23 cellular contexts compared by ENCODE assay signal in genomic region chr22:21098099-21098671, GRCh38. TPM values are rescaled to one million over a fixed set of nuclear protein-coding genes. Genes with fewer than 3 reads are reported as not detected.
DNase-seq lines count a peak whose midpoint lies in the region; FAIRE-seq and TF ChIP-seq lines count a peak whose summit lies in the region.
"Had no signal": no experiment of that assay in that cellular context is flagged by ENCODE, and none has a peak within 500 bp of the region (broad histone marks: within the 10 kb centered on the region; RNA-seq: fewer than 3 reads in every experiment).

No MANE protein-coding gene starts in this region.

- H3K4me1 ChIP-seq in A673 (ENCODE audit: insufficient read depth, low read length, poor library complexity, severe bottlenecking): no peaks in the 10 kb centered on the region
- 0 out of 2 replicates have a peak, but pooled peaks cover 2% of the 10 kb centered on the region for H3K4me1 ChIP-seq in OCI-LY3 (ENCODE audit: low read length)
- peaks cover 0 to 6% (median 2%) of the 10 kb centered on the region in 4 experiments; a peak in 2 of 7 replicates for H3K4me1 ChIP-seq in H1 (replicated peaks in 1 of 4; ENCODE audit: control insufficient read depth in 3 of 4, insufficient read depth in 4 of 4, low read length in 3 of 4)
- peaks cover 3% of the 10 kb centered on the region for H3K4me1 ChIP-seq in colonic mucosa

- H3K56ac ChIP-seq in H1 (replicated peaks; ENCODE audit: insufficient read length, low read depth, low read length): no peak overlapping the region

- H3K79me2 ChIP-seq in OCI-LY3 (ENCODE audit: low read length) (no peaks in the 10 kb centered on the region), H1 (ENCODE audit: control insufficient read depth in 1 of 2, insufficient read depth in 2 of 2, low read length in 2 of 2) (no peaks in the 10 kb centered on the region)

- no peak overlapping the region for H3K9ac ChIP-seq in OCI-LY3 (ENCODE audit: low read length)
- no peak overlapping the region for H3K9ac ChIP-seq in H1 (replicated peaks in 1 of 4; ENCODE audit: extremely low read depth in 1 of 4, low read depth in 3 of 4, low read length in 3 of 4)
- H3K9ac ChIP-seq in colonic mucosa (ENCODE audit: low read depth in 2 of 2, low read length in 2 of 2): no peak overlapping the region
- H3K9ac ChIP-seq: BLaER1 treated with 17β-estradiol and CSF1 and Interleukin-3, amounts not matched to agents 10 nM and 100 nM had no signal

- H2BK20ac ChIP-seq in H1 (ENCODE audit: low read length): no peak overlapping the region

- H3K4ac ChIP-seq in H1 (replicated peaks; ENCODE audit: insufficient read length, low read depth, low read length): no peak overlapping the region

- no peak overlapping the region for H3K18ac ChIP-seq in H1 (ENCODE audit: extremely low read depth, low read length)

- WGBS in H1 (ENCODE audit: extremely low coverage in 1 of 2, insufficient coverage in 1 of 2, insufficient read length in 1 of 2, insufficient replicate concordance in 2 of 2, low coverage in 1 of 2, low lambda C conversion rate in 2 of 2, missing lambda C conversion rate in 1 of 2), 2 experiments: 77% methylated on average over 1 of the region's 1 CpG; no CpG with 5 or more reads in 1 of the 2 experiments

- H3K9me3 ChIP-seq in A673 (ENCODE audit: low read depth, low read length, poor library complexity, severe bottlenecking): no peaks in the 10 kb centered on the region
- H3K9me3 ChIP-seq in OCI-LY3 (ENCODE audit: insufficient read depth, low read length): no peaks in the 10 kb centered on the region
- no peaks in the 10 kb centered on the region for H3K9me3 ChIP-seq in H1 (ENCODE audit: insufficient read depth in 2 of 2, low read depth in 1 of 2, low read length in 1 of 2)
- no peaks in the 10 kb centered on the region for H3K9me3 ChIP-seq in colonic mucosa
- H3K9me3 ChIP-seq: BLaER1 treated with 17β-estradiol and CSF1 and Interleukin-3, amounts not matched to agents 10 nM and 100 nM; vagina had no signal

- H2BK15ac ChIP-seq in H1 (ENCODE audit: low read length): no peak overlapping the region

- POLR2A ChIA-PET in A673 (lab: Charles Lee; ENCODE audit: low non-redundant PET): no interaction called here
- POLR2A ChIA-PET in H1 (lab: Charles Lee; ENCODE audit: partially characterized antibody): no interaction called here

- 0 out of 2 replicates have a peak, but pooled peaks have one; percentile 21 for TF ChIP-seq CTCF in A673 (conservative IDR thresholded peaks at IDR 0.05; ENCODE audit: low read depth, low read length)
- TF ChIP-seq CTCF in GM10266 (IDR thresholded peaks at IDR 0.05; ENCODE audit: control insufficient read depth, insufficient read depth, low read depth, missing control alignments): peak; percentile 17
- peak; percentile 36 for TF ChIP-seq CTCF in OCI-LY3 (IDR thresholded peaks at IDR 0.05; ENCODE audit: low read depth, low read length)
- TF ChIP-seq CTCF in H1 (IDR thresholded peaks at IDR 0.05; ENCODE audit: control extremely low read depth in 1 of 3, insufficient read depth in 1 of 3, low read depth in 1 of 3, low read length in 3 of 3): peak in 2 of 3 experiments; percentile 23 to 28; a peak in 2 of 4 replicates
- no peak for TF ChIP-seq CTCF in colonic mucosa (IDR thresholded peaks at IDR 0.05)

- no peak overlapping the region for H2BK120ac ChIP-seq in H1 (replicated peaks; ENCODE audit: low read depth, low read length)

- no peak for TF ChIP-seq POLR2A in H1 (IDR thresholded peaks at IDR 0.05; ENCODE audit: control extremely low read depth in 1 of 2, low read depth in 2 of 2, low read length in 2 of 2)

- H2BK12ac ChIP-seq in H1 (ENCODE audit: low read depth, low read length): no peak overlapping the region

- no peaks in the 10 kb centered on the region for H3K79me1 ChIP-seq in H1 (ENCODE audit: low read depth, low read length)

- no peak for TF ChIP-seq EP300 in H1 (IDR thresholded peaks at IDR 0.05; ENCODE audit: borderline replicate concordance in 1 of 2, low read depth in 2 of 2, low read length in 2 of 2)

- H3K27ac ChIP-seq in A673 (ENCODE audit: low read depth, low read length, poor library complexity, severe bottlenecking) (no peak overlapping the region), OCI-LY3 (ENCODE audit: low read length) (no peak overlapping the region), H1 (ENCODE audit: low read depth, low read length) (no peak overlapping the region), colonic mucosa (no peak overlapping the region)
- H3K27ac ChIP-seq: BLaER1 treated with 17β-estradiol and CSF1 and Interleukin-3, amounts not matched to agents 10 nM and 100 nM; vagina had no signal

- H3K4me2 ChIP-seq in OCI-LY3 (ENCODE audit: low read length) (no peak overlapping the region), H1 (ENCODE audit: insufficient read depth in 1 of 2, low read depth in 2 of 2, low read length in 2 of 2) (no peak overlapping the region)
- H3K4me2 ChIP-seq: BLaER1 treated with 17β-estradiol and CSF1 and Interleukin-3, amounts not matched to agents 10 nM and 100 nM had no signal

- H4K20me1 ChIP-seq in OCI-LY3 (ENCODE audit: insufficient read depth, low read length): no peaks in the 10 kb centered on the region
- peaks cover 0 to 1% of the 10 kb centered on the region in 2 experiments for H4K20me1 ChIP-seq in H1 (replicated peaks in 1 of 2; ENCODE audit: control insufficient read depth in 1 of 2, insufficient read depth in 2 of 2, low read length in 2 of 2)
- H4K20me1 ChIP-seq: BLaER1 treated with 17β-estradiol and CSF1 and Interleukin-3, amounts not matched to agents 10 nM and 100 nM had no signal

- intact Hi-C loops in A673 (cut with micrococcal nuclease; ENCODE audit: unreplicated experiment) (no loop called here), colonic mucosa (cut with DNase I) (no loop called here)

- TF ChIP-seq RAD21 in H1 (IDR thresholded peaks at IDR 0.05 in 1 of 2, conservative IDR thresholded peaks at IDR 0.05 in 1 of 2; ENCODE audit: low read depth in 2 of 2, low read length in 2 of 2): peak; percentile 13 to 41; a peak in 3 of 4 replicates

- H4K5ac ChIP-seq in H1 (ENCODE audit: insufficient read length, low read depth, low read length): no peak overlapping the region

- no peak overlapping the region for H2AFZ ChIP-seq in OCI-LY3 (ENCODE audit: low read depth, low read length)
- no peak overlapping the region for H2AFZ ChIP-seq in H1 (ENCODE audit: low read length)

- no peak overlapping the region for H2AK5ac ChIP-seq in H1 (ENCODE audit: low read depth, low read length)

- no peaks in the 10 kb centered on the region for H3K27me3 ChIP-seq in A673 (replicated peaks; ENCODE audit: insufficient read depth, low read depth, low read length, poor library complexity)
- peaks cover 33% of the 10 kb centered on the region; the same call in 1 of the 2 replicates for H3K27me3 ChIP-seq in OCI-LY3 (ENCODE audit: low read depth, low read length)
- peaks cover 0 to 6% (median 0%) of the 10 kb centered on the region in 4 experiments; a peak in 1 of 7 replicates for H3K27me3 ChIP-seq in H1 (replicated peaks in 1 of 4; ENCODE audit: control insufficient read depth in 3 of 4, extremely low read depth in 1 of 4, insufficient read depth in 3 of 4, low read length in 3 of 4)
- H3K27me3 ChIP-seq in colonic mucosa: no peaks in the 10 kb centered on the region
- H3K27me3 ChIP-seq: BLaER1 treated with 17β-estradiol and CSF1 and Interleukin-3, amounts not matched to agents 10 nM and 100 nM; vagina had no signal

- CTCF ChIA-PET in A673 (lab: Charles Lee): no interaction called here
- CTCF ChIA-PET in H1 (lab: Charles Lee; ENCODE audit: partially characterized antibody): interaction anchor here (0.6 to 1.5 kb wide), 3 partner anchors 10 to 93 kb away, joined by 3 to 4 read pairs (median 3); no protein-coding TSS in a partner anchor

- H3K14ac ChIP-seq in H1 (ENCODE audit: insufficient read length): no peak overlapping the region

- BruUV-seq in A673 (replicated peaks; lab: Mats Ljungman, UMichigan): no TSS peak

- no peak overlapping the region for H4K91ac ChIP-seq in H1 (replicated peaks; ENCODE audit: insufficient read length, low read length)

- DNase-seq in A673 (ENCODE audit: low spot score) (no peak), GM10266 (ENCODE audit: extremely low spot score) (no peak), H1 (ENCODE audit: low read depth in 1 of 2, low spot score in 2 of 2) (no peak), NCI-H1694 (lab: John Stamatoyannopoulos, UW) (no peak), colonic mucosa (no peak), T-helper 1 cell (no peak), Ammon's horn (ENCODE audit: low spot score) (no peak)
- DNase-seq: activated naive CD4-positive, alpha-beta T cell treated with anti-CD3 and anti-CD28 coated beads, Interleukin-2, amount 50 U/mL, for 16 hours; caudate nucleus; HCEC 1CT; NCI-H1048; NCI-H345; stimulated activated CD4-positive, alpha-beta T cell treated with anti-CD3 and anti-CD28 coated beads, Interleukin-4, amount 100 ng/mL, for 4 hours; stimulated activated naive B cell treated with anti-CD40 and anti-IgM and Interleukin-4, amounts not matched to agents 10 μg/mL and 1 μg/mL and 100 μg/mL, for 72 hours had no signal

- H3K36me3 ChIP-seq in A673 (ENCODE audit: insufficient read depth, low read length, poor library complexity, severe bottlenecking): no peaks in the 10 kb centered on the region
- no peaks in the 10 kb centered on the region for H3K36me3 ChIP-seq in OCI-LY3 (replicated peaks; ENCODE audit: low read depth, low read length)
- H3K36me3 ChIP-seq in H1 (ENCODE audit: control insufficient read depth in 2 of 4, insufficient read depth in 4 of 4, low read length in 3 of 4): no peaks in the 10 kb centered on the region
- H3K36me3 ChIP-seq in colonic mucosa: no peaks in the 10 kb centered on the region
- H3K36me3 ChIP-seq: BLaER1 treated with 17β-estradiol and CSF1 and Interleukin-3, amounts not matched to agents 10 nM and 100 nM; vagina had no signal

- no peak overlapping the region for H3K23ac ChIP-seq in H1 (ENCODE audit: insufficient read length)

- no peak overlapping the region for H4K8ac ChIP-seq in H1 (ENCODE audit: extremely low read depth, insufficient read depth, low read length)

- FAIRE-seq in H1 (lab: Jason Lieb, UNC): no peak
- FAIRE-seq: RCC 7860 had no signal

- no peak overlapping the region for H2BK5ac ChIP-seq in H1 (ENCODE audit: low read depth, low read length)

- H3K23me2 ChIP-seq in H1 (ENCODE audit: low read depth, low read length): no peaks in the 10 kb centered on the region; the same call in 1 of the 2 replicates

- H3K4me3 ChIP-seq in A673 (ENCODE audit: low read depth, low read length, poor library complexity, severe bottlenecking) (no peak overlapping the region), OCI-LY3 (ENCODE audit: low read length) (no peak overlapping the region), H1 (ENCODE audit: extremely low read depth in 1 of 4, insufficient read depth in 2 of 4, low read depth in 3 of 4, low read length in 4 of 4) (no peak overlapping the region), colonic mucosa (no peak overlapping the region)
- H3K4me3 ChIP-seq: BLaER1 treated with 17β-estradiol and CSF1 and Interleukin-3, amounts not matched to agents 10 nM and 100 nM; vagina had no signal

RNA-seq across cellular contexts. Expression of gene LRRC74B, which starts 52.4 kb away (rescaled TPM):
- total RNA-seq in A673 (2021) (not detected in 2 replicates), colonic mucosa (not detected)
- total RNA-seq in H1 (2021; fragmentation: NEBNext Ultra II Directional; extraction: Animal tissue kit (Norgen Biotek cat#: 25700)): not detected in 2 replicates
- 0.03 TPM in 1 of 2 replicates, not detected in the other for polyA plus RNA-seq in H1 (2011; rRNA removed)
- 0.05 TPM for polyA plus RNA-seq in H1 (2011; cell fraction: cytosol; rRNA removed)
- polyA plus RNA-seq in H1 (2011; cell fraction: nucleus; rRNA removed): 0.03 TPM
- not detected in 4 replicates for polyA plus RNA-seq in H1 (2012, experiment 1 of 2)
- polyA plus RNA-seq in H1 (2012, experiment 2 of 2): not detected
- polyA plus RNA-seq in H1 (2013, experiment 1 of 2): under 0.01 TPM
- polyA plus RNA-seq in H1 (2013, experiment 2 of 2): not detected
- polyA minus RNA-seq in H1 (2011; rRNA and poly(A)+ RNA removed): 0.10 TPM in 1 of 2 replicates, not detected in the other
- polyA minus RNA-seq in H1 (2011; cell fraction: cytosol; rRNA and poly(A)+ RNA removed): not detected
- not detected for polyA minus RNA-seq in H1 (2011; cell fraction: nucleus; rRNA and poly(A)+ RNA removed)
- total RNA-seq: G401; liver; neural crest cell; sciatic nerve; T-helper 2 cell treated with Interferon-gamma antibody and Interleukin-4, amounts not matched to agents 100 ng/mL and 5 ng/mL, for 36 hours; vagina had no signal
- polyA plus RNA-seq: liver had no signal
